In genomic region chr1:156293098-156293434, GRCh38 we compare ENCODE assay signal across 1 cellular context.
TF ChIP-seq lines count a peak whose summit lies in the region.

No MANE protein-coding gene starts in this region.

TF ChIP-seq in IMR-90, 13 proteins besides CTCF, POLR2A, EP300 and RAD21:
- TF ChIP-seq CHD1 (IDR thresholded peaks at IDR 0.05; ENCODE audit: low read depth, low read length): no peak
- no peak for TF ChIP-seq MXI1 (IDR thresholded peaks at IDR 0.05; ENCODE audit: borderline replicate concordance, low read depth, low read length)
- no peak for TF ChIP-seq BHLHE40 (IDR thresholded peaks at IDR 0.05; ENCODE audit: low read depth, low read length)
- TF ChIP-seq MAFK (IDR thresholded peaks at IDR 0.05; ENCODE audit: low read depth, low read length): no peak
- TF ChIP-seq USF2 (IDR thresholded peaks at IDR 0.05; ENCODE audit: low read depth, low read length): no peak
- TF ChIP-seq FOS (IDR thresholded peaks at IDR 0.05; ENCODE audit: low read depth, low read length): no peak
- TF ChIP-seq SMC3 (IDR thresholded peaks at IDR 0.05; ENCODE audit: low read depth, low read length): no peak
- TF ChIP-seq CEBPB (IDR thresholded peaks at IDR 0.05; ENCODE audit: low read depth, low read length): no peak
- no peak for TF ChIP-seq NFE2L2 (IDR thresholded peaks at IDR 0.05; ENCODE audit: low read depth, low read length)
- TF ChIP-seq RCOR1 (IDR thresholded peaks at IDR 0.05; ENCODE audit: insufficient replicate concordance, low read length): no peak
- no peak for TF ChIP-seq ELK1 (IDR thresholded peaks at IDR 0.05; ENCODE audit: borderline replicate concordance, low read depth, low read length)
- no peak for TF ChIP-seq RFX5 (IDR thresholded peaks at IDR 0.05; ENCODE audit: low read depth, low read length)
- TF ChIP-seq MAZ (IDR thresholded peaks at IDR 0.05; ENCODE audit: borderline replicate concordance, low read depth, low read length): no peak
